18 cellular contexts compared by ENCODE assay signal in the genomic region with DNA sequence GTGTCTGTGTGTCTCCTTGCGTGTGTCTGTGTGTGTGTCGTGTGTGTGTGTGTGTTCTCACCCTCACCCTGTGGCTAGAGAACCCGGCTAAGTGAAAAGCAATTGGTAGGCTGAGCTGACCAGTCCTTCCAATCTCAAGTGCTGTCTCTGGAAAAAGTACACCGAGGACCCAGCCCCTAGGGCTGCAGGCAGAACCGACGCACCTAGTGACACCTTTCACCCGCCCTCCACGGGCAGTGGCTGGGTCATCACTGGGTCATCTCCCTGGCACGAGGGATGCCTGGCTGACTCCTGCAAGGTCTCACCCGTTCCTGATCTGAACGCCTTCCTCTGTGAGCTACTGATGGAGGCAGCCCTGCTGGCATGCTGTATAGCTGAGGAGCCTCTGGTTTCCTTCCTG.
DNase-seq lines count a peak whose midpoint lies in the region; ATAC-seq and TF ChIP-seq lines count a peak whose summit lies in the region.
"Had no signal": no experiment of that assay in that cellular context is flagged by ENCODE, and none has a peak within 500 bp of the region (broad histone marks: within the 10 kb centered on the region; RNA-seq: fewer than 3 reads in every experiment).

No MANE protein-coding gene starts in this region.

- H3K27ac Mint-ChIP-seq in osteocyte (ENCODE audit: unreplicated experiment) = no peak overlapping the region
- H3K27ac Mint-ChIP-seq: CD4-positive, CD25-positive, alpha-beta regulatory T cell; CD8-positive, alpha-beta T cell had no signal

- no peaks in the 10 kb centered on the region for H3K4me1 Mint-ChIP-seq in osteocyte (ENCODE audit: unreplicated experiment)
- H3K4me1 Mint-ChIP-seq: CD4-positive, CD25-positive, alpha-beta regulatory T cell had no signal

- no peak for TF ChIP-seq CTCF in coronary artery (IDR thresholded peaks at IDR 0.05)
- no peak for TF ChIP-seq CTCF in osteocyte (IDR thresholded peaks at IDR 0.05)
- no peak for TF ChIP-seq CTCF in BE2C (IDR thresholded peaks at IDR 0.05; ENCODE audit: low read depth, low read length)

- no peak overlapping the region for H3K4me3 ChIP-seq in coronary artery
- no peak overlapping the region for H3K4me3 ChIP-seq in BE2C (ENCODE audit: low read depth, low read length)
- H3K4me3 ChIP-seq: BLaER1, GM12878, GM23248 had no signal

- no peaks in the 10 kb centered on the region for H3K36me3 ChIP-seq in BE2C
- H3K36me3 ChIP-seq: BLaER1 had no signal

- ATAC-seq in left lobe of liver (no peak), HG02938 (IDR thresholded peaks at IDR 0.05; ENCODE audit: unreplicated experiment) (no peak)
- ATAC-seq: CD8-positive, alpha-beta T cell; GM12878 had no signal

- no peaks in the 10 kb centered on the region for H3K9me3 Mint-ChIP-seq in osteocyte (ENCODE audit: unreplicated experiment)
- H3K9me3 Mint-ChIP-seq: CD8-positive, alpha-beta T cell had no signal

- no peaks in the 10 kb centered on the region for H3K36me3 Mint-ChIP-seq in osteocyte (ENCODE audit: unreplicated experiment)
- H3K36me3 Mint-ChIP-seq: CD4-positive, CD25-positive, alpha-beta regulatory T cell; CD8-positive, alpha-beta T cell had no signal

- no peak overlapping the region for H3K27ac ChIP-seq in coronary artery
- H3K27ac ChIP-seq: BLaER1, C4-2B, GM23248 had no signal

- DNase-seq in ELF-1 (ENCODE audit: low read depth, low spot score) (peak; percentile 0), coronary artery (ENCODE audit: low spot score) (peak; percentile 56), left lobe of liver (ENCODE audit: low spot score) (peak; percentile 28), osteocyte (ENCODE audit: extremely low spot score, unreplicated experiment) (peak; percentile 59), BE2C (no peak)
- DNase-seq: Caco-2; CD4-positive, CD25-positive, alpha-beta regulatory T cell; CD8-positive, alpha-beta T cell; DMS153; DND-41; GDM1; GM23248; H7; HCEC 1CT had no signal

- no peaks in the 10 kb centered on the region for H3K27me3 ChIP-seq in BE2C

- H3K4me1 ChIP-seq in BE2C = no peaks in the 10 kb centered on the region
- H3K4me1 ChIP-seq: BLaER1, Caco-2 had no signal

- H3K4me3 Mint-ChIP-seq in osteocyte (ENCODE audit: unreplicated experiment) = no peak overlapping the region
- H3K4me3 Mint-ChIP-seq: CD4-positive, CD25-positive, alpha-beta regulatory T cell; CD8-positive, alpha-beta T cell had no signal

- no peaks in the 10 kb centered on the region; the same call in 1 of the 2 replicates for H3K9me3 ChIP-seq in BE2C
- H3K9me3 ChIP-seq: BLaER1 had no signal

- peaks cover 22% of the 10 kb centered on the region for H3K27me3 Mint-ChIP-seq in osteocyte (ENCODE audit: unreplicated experiment)
- H3K27me3 Mint-ChIP-seq: CD4-positive, CD25-positive, alpha-beta regulatory T cell had no signal
